23 cellular contexts compared by ENCODE assay signal in the genomic region with DNA sequence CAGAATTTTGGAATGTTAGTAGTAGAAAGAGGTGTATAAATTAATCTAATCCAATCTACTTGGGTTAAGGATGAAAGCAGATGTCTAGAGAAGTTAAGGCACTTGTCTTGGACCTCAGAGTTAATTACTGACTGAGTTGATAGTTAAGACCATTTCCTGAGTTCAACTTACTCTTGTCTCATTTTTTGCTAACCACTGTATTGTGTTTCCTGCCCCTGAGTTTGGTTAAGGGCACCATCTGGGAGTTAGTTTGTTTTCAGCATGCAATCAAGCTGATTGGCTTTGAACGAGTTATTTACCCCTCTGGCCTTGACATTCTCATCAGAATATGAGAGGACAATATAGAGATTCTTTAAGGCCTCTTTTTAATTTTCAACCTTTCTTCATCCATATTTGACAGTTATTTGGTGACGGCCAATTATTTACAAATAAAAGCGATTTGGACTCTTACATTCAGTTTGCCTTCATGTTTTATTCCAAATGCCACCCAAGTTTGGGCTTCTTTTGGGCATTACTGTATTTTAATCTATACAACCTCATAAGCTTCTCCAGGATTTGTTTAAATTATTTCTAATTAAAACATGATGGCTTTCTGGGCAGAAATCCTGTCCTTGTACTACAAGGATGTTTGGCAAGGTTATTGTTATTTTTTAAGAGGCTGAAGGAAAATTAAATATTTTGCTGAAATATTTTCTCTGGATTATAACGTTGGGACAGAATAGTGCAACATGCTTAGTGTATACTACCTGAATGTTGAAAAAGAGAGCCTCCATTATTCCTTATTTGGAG.
A peak's percentile ranks its signal among the peaks of the same experiment; 100 is the strongest.
DNase-seq lines count a peak whose midpoint lies in the region; ATAC-seq and TF ChIP-seq lines count a peak whose summit lies in the region.
"Had no signal": no experiment of that assay in that cellular context is flagged by ENCODE, and none has a peak within 500 bp of the region (broad histone marks: within the 10 kb centered on the region; RNA-seq: fewer than 3 reads in every experiment).

No MANE protein-coding gene starts in this region.

- ATAC-seq in Right ventricle myocardium inferior (no peak), GM21825 (IDR thresholded peaks at IDR 0.05; ENCODE audit: unreplicated experiment) (peak; percentile 93), HG03558 (IDR thresholded peaks at IDR 0.05; ENCODE audit: extremely low read depth, unreplicated experiment) (peak; percentile 58), body of pancreas (no peak), HG03442 (IDR thresholded peaks at IDR 0.05; ENCODE audit: unreplicated experiment) (no peak), T-cell (replicated peaks in 1 of 4) (no peak)
- ATAC-seq: left ventricle myocardium superior had no signal

- H3K9me2 ChIP-seq in Karpas-422 (replicated peaks; ENCODE audit: insufficient read depth, low read length), result no peaks in the 10 kb centered on the region

- H3K27ac ChIP-seq in cardiac muscle cell (peak overlapping the region; percentile 14), body of pancreas (no peak overlapping the region), Karpas-422 (ENCODE audit: low read length) (no peak overlapping the region)
- H3K27ac ChIP-seq: HL-60, right atrium auricular region had no signal

- DNase-seq in cardiac muscle cell (ENCODE audit: low read depth in 1 of 2, low spot score in 1 of 2) (no peak), Right ventricle myocardium inferior (ENCODE audit: missing footprints) (no peak), body of pancreas (no peak), T-cell (no peak), Karpas-422 (no peak)
- DNase-seq: activated CD4-positive, CD25-positive, alpha-beta regulatory T cell treated with anti-CD3 and anti-CD28 coated beads, Interleukin-2, amount 50 U/mL, for 72 hours; aorta; DMS79; KG1; left ventricle myocardium superior; NCI-H1417; NCI-H226; occipital lobe; stimulated activated CD4-positive, alpha-beta T cell treated with anti-CD3 and anti-CD28 coated beads, Interleukin-15, amount 100 ng/mL, for 24 hours had no signal

- no peaks in the 10 kb centered on the region for H3K36me3 ChIP-seq in cardiac muscle cell
- H3K36me3 ChIP-seq in body of pancreas (replicated peaks in 1 of 2; ENCODE audit: insufficient read depth in 1 of 2, low read depth in 2 of 2), result no peaks in the 10 kb centered on the region
- no peaks in the 10 kb centered on the region for H3K36me3 ChIP-seq in Karpas-422 (ENCODE audit: insufficient read depth, low read length)
- H3K36me3 ChIP-seq: right atrium auricular region had no signal

- TF ChIP-seq POLR2A in body of pancreas (IDR thresholded peaks at IDR 0.05), result no peak

- no peaks in the 10 kb centered on the region for H3K4me1 Mint-ChIP-seq in T-cell
- H3K4me1 Mint-ChIP-seq: CD14-positive monocyte had no signal

- H3K36me3 Mint-ChIP-seq in T-cell, result no peaks in the 10 kb centered on the region
- H3K36me3 Mint-ChIP-seq: CD14-positive monocyte had no signal

- no peaks in the 10 kb centered on the region for H3K27me3 Mint-ChIP-seq in T-cell
- H3K27me3 Mint-ChIP-seq: stimulated activated naive CD8-positive, alpha-beta T cell treated with anti-CD3 and anti-CD28 coated beads, Interleukin-15, Interleukin-2, amounts not matched to agents 100 ng/mL and 50 ng/mL, for 24 hours had no signal

- CTCF ChIA-PET in T-cell (lab: Charles Lee), result no interaction called here

- TF ChIP-seq CTCF in cardiac muscle cell (IDR thresholded peaks at IDR 0.05; ENCODE audit: low read depth, low read length) (no peak), body of pancreas (IDR thresholded peaks at IDR 0.05) (no peak)

- no peak overlapping the region for H3K4me2 ChIP-seq in Karpas-422 (ENCODE audit: low read depth, low read length, poor library complexity, severe bottlenecking)

- H3K9ac ChIP-seq in Karpas-422 (ENCODE audit: low read length), result no peak overlapping the region

- H3K4me3 ChIP-seq in cardiac muscle cell (no peak overlapping the region), body of pancreas (no peak overlapping the region), Karpas-422 (ENCODE audit: low read length) (no peak overlapping the region)
- H3K4me3 ChIP-seq: right atrium auricular region had no signal

- H3K27ac Mint-ChIP-seq in T-cell, result no peak overlapping the region
- H3K27ac Mint-ChIP-seq: activated T-helper 2 cell treated with anti-CD3 and anti-CD28 coated beads, Interferon-gamma antibody, Interleukin-2, Interleukin-4, amounts not matched to agents 10 μg/mL and 5 μg/mL and 100 μg/mL, durations not matched to agents 14 hours and 24 hours and 36 hours; CD14-positive monocyte; stimulated activated naive CD8-positive, alpha-beta T cell treated with anti-CD3 and anti-CD28 coated beads, Interleukin-15, Interleukin-2, amounts not matched to agents 100 ng/mL and 50 ng/mL, for 24 hours; T-helper 2 cell treated with Interferon-gamma antibody and Interleukin-4, amounts not matched to agents 5 μg/mL and 100 μg/mL, for 36 hours had no signal

- peaks cover 0 to 3% (median 0%) of the 10 kb centered on the region in 3 donors for H3K9me3 Mint-ChIP-seq in T-cell
- H3K9me3 Mint-ChIP-seq: activated T-helper 2 cell treated with anti-CD3 and anti-CD28 coated beads, Interferon-gamma antibody, Interleukin-2, Interleukin-4, amounts not matched to agents 10 μg/mL and 5 μg/mL and 100 μg/mL, durations not matched to agents 14 hours and 24 hours and 36 hours; T-helper 2 cell treated with Interferon-gamma antibody and Interleukin-4, amounts not matched to agents 5 μg/mL and 100 μg/mL, for 36 hours had no signal

- intact Hi-C loops in Right ventricle myocardium inferior (cut with DNase I) (no loop called here), body of pancreas (cut with DNase I) (no loop called here)

- H3K4me1 ChIP-seq in cardiac muscle cell (ENCODE audit: low read depth), result no peaks in the 10 kb centered on the region
- H3K4me1 ChIP-seq in body of pancreas, result no peaks in the 10 kb centered on the region
- H3K4me1 ChIP-seq in Karpas-422 (ENCODE audit: low read length), result no peaks in the 10 kb centered on the region
- H3K4me1 ChIP-seq: right atrium auricular region had no signal

- no peak overlapping the region for H2AFZ ChIP-seq in Karpas-422 (ENCODE audit: low read length)

- no peak overlapping the region for H3K4me3 Mint-ChIP-seq in T-cell
- H3K4me3 Mint-ChIP-seq: CD14-positive monocyte; stimulated activated naive CD8-positive, alpha-beta T cell treated with anti-CD3 and anti-CD28 coated beads, Interleukin-15, Interleukin-2, amounts not matched to agents 100 ng/mL and 50 ng/mL, for 24 hours; T-helper 2 cell treated with Interferon-gamma antibody and Interleukin-4, amounts not matched to agents 5 μg/mL and 100 μg/mL, for 36 hours had no signal

- H3K79me2 ChIP-seq in Karpas-422 (ENCODE audit: low read length), result no peaks in the 10 kb centered on the region

- POLR2A ChIA-PET in T-cell (lab: Charles Lee), result no interaction called here

- H3K9me3 ChIP-seq in cardiac muscle cell (ENCODE audit: low read depth) (no peaks in the 10 kb centered on the region), body of pancreas (no peaks in the 10 kb centered on the region), Karpas-422 (ENCODE audit: low read length) (no peaks in the 10 kb centered on the region)
- H3K9me3 ChIP-seq: right atrium auricular region had no signal

- H3K27me3 ChIP-seq in cardiac muscle cell, result no peaks in the 10 kb centered on the region
- no peaks in the 10 kb centered on the region for H3K27me3 ChIP-seq in body of pancreas
- H3K27me3 ChIP-seq in Karpas-422 (ENCODE audit: low read length), result no peaks in the 10 kb centered on the region
- H3K27me3 ChIP-seq: right atrium auricular region had no signal

- no peaks in the 10 kb centered on the region for H4K20me1 ChIP-seq in Karpas-422 (ENCODE audit: insufficient read depth, low read depth, low read length)

- WGBS in body of pancreas, 2 donors, result 57 to 61% methylated on average over 4 of the region's 4 CpGs

Comparison
In these comparisons a context has a peak if more than half of its experiments do, and no peak if none do; other contexts are left out.
1. ATAC-seq: peak in GM21825 (single experiment) and HG03558 (single experiment); none in Right ventricle myocardium inferior (single experiment), body of pancreas (single experiment), HG03442 (single experiment) and T-cell (0 of 4).